16 cellular contexts compared by ENCODE assay signal in genomic region chr4:2847297-2847871, GRCh38.
DNase-seq lines count a peak whose midpoint lies in the region; ATAC-seq, FAIRE-seq and TF ChIP-seq lines count a peak whose summit lies in the region.
"Had no signal": no experiment of that assay in that cellular context is flagged by ENCODE, and none has a peak within 500 bp of the region (broad histone marks: within the 10 kb centered on the region; RNA-seq: fewer than 3 reads in every experiment).

No MANE protein-coding gene starts in this region.

- no peak overlapping the region for H3K9ac ChIP-seq in BLaER1 treated with 17β-estradiol and CSF1 and Interleukin-3, amounts not matched to agents 10 nM and 100 nM
- H3K9ac ChIP-seq in DND-41 (ENCODE audit: low read depth, low read length): no peak overlapping the region

- ATAC-seq in DND-41 (ENCODE audit: insufficient read depth, low read depth): no peak
- no peak for ATAC-seq in activated naive CD8-positive, alpha-beta T cell treated with anti-CD3 and anti-CD28 coated beads, Interleukin-2, amount 50 U/mL, for 24 hours
- ATAC-seq: pancreas had no signal

- no peaks in the 10 kb centered on the region; a peak in 1 of 22 replicates for H3K36me3 ChIP-seq in BLaER1 treated with 17β-estradiol and CSF1 and Interleukin-3, amounts not matched to agents 10 nM and 100 nM
- H3K36me3 ChIP-seq in DND-41 (ENCODE audit: insufficient read depth, low read length): peaks cover 3% of the 10 kb centered on the region; the same call in 1 of the 2 replicates
- H3K36me3 ChIP-seq: BE2C, pancreas, tibial nerve had no signal

- H3K27me3 ChIP-seq in BLaER1 treated with 17β-estradiol and CSF1 and Interleukin-3, amounts not matched to agents 10 nM and 100 nM: no peaks in the 10 kb centered on the region
- no peaks in the 10 kb centered on the region for H3K27me3 ChIP-seq in DND-41 (ENCODE audit: insufficient read depth, low read length, poor library complexity)
- H3K27me3 ChIP-seq: BE2C, pancreas, tibial nerve had no signal

- H3K9me3 Mint-ChIP-seq in activated naive CD8-positive, alpha-beta T cell treated with anti-CD3 and anti-CD28 coated beads, Interleukin-2, amount 50 U/mL, for 24 hours: no peaks in the 10 kb centered on the region
- no peaks in the 10 kb centered on the region for H3K9me3 Mint-ChIP-seq in nephron progenitor cell
- H3K9me3 Mint-ChIP-seq: T-helper 1 cell treated with Interleukin-12 subunit alpha and Interleukin-12 subunit beta and Interleukin-4 antibody, amounts not matched to agents 30 μg/mL and 1 μg/mL, for 36 hours had no signal

- H3K4me2 ChIP-seq in BLaER1 treated with 17β-estradiol and CSF1 and Interleukin-3, amounts not matched to agents 10 nM and 100 nM: peak overlapping the region in 9 of 11 experiments; percentile 6 to 33 (median 16); a peak in 8 of 22 replicates
- H3K4me2 ChIP-seq in DND-41 (ENCODE audit: insufficient read depth, low read length): peak overlapping the region; percentile 8; the same call in 1 of the 2 replicates

- H3K36me3 Mint-ChIP-seq in activated naive CD8-positive, alpha-beta T cell treated with anti-CD3 and anti-CD28 coated beads, Interleukin-2, amount 50 U/mL, for 24 hours (ENCODE audit: low read depth): peaks cover 3% of the 10 kb centered on the region
- peaks cover 15% of the 10 kb centered on the region for H3K36me3 Mint-ChIP-seq in nephron progenitor cell (ENCODE audit: low read depth)

- FAIRE-seq in D721Med (lab: Jason Lieb, UNC): no peak
- FAIRE-seq: pancreas had no signal

- H3K9me3 ChIP-seq in BLaER1 treated with 17β-estradiol and CSF1 and Interleukin-3, amounts not matched to agents 10 nM and 100 nM (replicated peaks in 1 of 11): no peaks in the 10 kb centered on the region
- H3K9me3 ChIP-seq in DND-41 (ENCODE audit: insufficient read depth, low read length, severe bottlenecking): no peaks in the 10 kb centered on the region
- H3K9me3 ChIP-seq: BE2C, pancreas, tibial nerve had no signal

- no peak overlapping the region for H3K4me3 ChIP-seq in BLaER1 treated with 17β-estradiol and CSF1 and Interleukin-3, amounts not matched to agents 10 nM and 100 nM
- no peak overlapping the region for H3K4me3 ChIP-seq in DND-41 (ENCODE audit: low read depth in 1 of 2, low read length in 2 of 2)
- H3K4me3 ChIP-seq: pancreas, tibial nerve had no signal

- peaks cover 58 to 83% (median 80%) of the 10 kb centered on the region in 11 experiments for H4K20me1 ChIP-seq in BLaER1 treated with 17β-estradiol and CSF1 and Interleukin-3, amounts not matched to agents 10 nM and 100 nM
- H4K20me1 ChIP-seq in DND-41 (ENCODE audit: insufficient read depth, low read length): peaks cover 57% of the 10 kb centered on the region

- H3K4me1 ChIP-seq in BLaER1 treated with 17β-estradiol and CSF1 and Interleukin-3, amounts not matched to agents 10 nM and 100 nM: peaks cover 59 to 86% (median 71%) of the 10 kb centered on the region in 10 experiments
- H3K4me1 ChIP-seq in DND-41 (ENCODE audit: insufficient read depth, low read length): peaks cover 48% of the 10 kb centered on the region

- no peak overlapping the region for H2AFZ ChIP-seq in DND-41 (ENCODE audit: low read depth, low read length)

- peaks cover 93% of the 10 kb centered on the region for H3K79me2 ChIP-seq in DND-41 (ENCODE audit: insufficient read depth, low read length)

- no peaks in the 10 kb centered on the region for H3K27me3 Mint-ChIP-seq in activated naive CD8-positive, alpha-beta T cell treated with anti-CD3 and anti-CD28 coated beads, Interleukin-2, amount 50 U/mL, for 24 hours
- H3K27me3 Mint-ChIP-seq in nephron progenitor cell (ENCODE audit: low read depth, poor library complexity): no peaks in the 10 kb centered on the region

- H3K4me3 Mint-ChIP-seq in activated naive CD8-positive, alpha-beta T cell treated with anti-CD3 and anti-CD28 coated beads, Interleukin-2, amount 50 U/mL, for 24 hours: peak overlapping the region; percentile 24
- peak overlapping the region; percentile 5 for H3K4me3 Mint-ChIP-seq in nephron progenitor cell
- H3K4me3 Mint-ChIP-seq: T-helper 1 cell treated with Interleukin-12 subunit alpha and Interleukin-12 subunit beta and Interleukin-4 antibody, amounts not matched to agents 30 μg/mL and 1 μg/mL, for 36 hours had no signal

- H3K27ac Mint-ChIP-seq in activated naive CD8-positive, alpha-beta T cell treated with anti-CD3 and anti-CD28 coated beads, Interleukin-2, amount 50 U/mL, for 24 hours: peak overlapping the region; percentile 64
- H3K27ac Mint-ChIP-seq in nephron progenitor cell: peak overlapping the region; percentile 21
- H3K27ac Mint-ChIP-seq: T-helper 1 cell treated with Interleukin-12 subunit alpha and Interleukin-12 subunit beta and Interleukin-4 antibody, amounts not matched to agents 30 μg/mL and 1 μg/mL, for 36 hours had no signal

- H3K4me1 Mint-ChIP-seq in activated naive CD8-positive, alpha-beta T cell treated with anti-CD3 and anti-CD28 coated beads, Interleukin-2, amount 50 U/mL, for 24 hours: peaks cover 82% of the 10 kb centered on the region
- peaks cover 63% of the 10 kb centered on the region for H3K4me1 Mint-ChIP-seq in nephron progenitor cell

- TF ChIP-seq CTCF in DND-41 (IDR thresholded peaks at IDR 0.05; ENCODE audit: borderline replicate concordance, extremely low read depth, low read length, poor library complexity, severe bottlenecking): no peak
- no peak for TF ChIP-seq CTCF in nephron progenitor cell (IDR thresholded peaks at IDR 0.05)
- no peak for TF ChIP-seq CTCF in D721Med (IDR thresholded peaks at IDR 0.05; ENCODE audit: insufficient read depth, missing control alignments)

- no peak for DNase-seq in DND-41
- DNase-seq in activated naive CD8-positive, alpha-beta T cell treated with anti-CD3 and anti-CD28 coated beads, Interleukin-2, amount 50 U/mL, for 24 hours: no peak
- DNase-seq in nephron progenitor cell: no peak
- DNase-seq in NCI-H2081 (lab: John Stamatoyannopoulos, UW): no peak
- DNase-seq in NCI-H446 treated with DMSO at 0.1 percent for 48 hours (lab: John Stamatoyannopoulos, UW): no peak
- DNase-seq in D721Med (ENCODE audit: insufficient read length, low spot score): no peak
- DNase-seq: activated CD4-positive, alpha-beta T cell treated with anti-CD3 and anti-CD28 coated beads for 4 hours; activated gamma-delta T cell treated with Interleukin-2 at 50 U/mL for 16 hours; BE2C; foreskin melanocyte; mesenchymal stem cell; NCI-H1417 had no signal

- H3K27ac ChIP-seq in BLaER1 treated with 17β-estradiol and CSF1 and Interleukin-3, amounts not matched to agents 10 nM and 100 nM: no peak overlapping the region
- no peak overlapping the region for H3K27ac ChIP-seq in DND-41 (ENCODE audit: low read length)
